ENCODE assay signal across 27 cellular contexts in the genomic region with DNA sequence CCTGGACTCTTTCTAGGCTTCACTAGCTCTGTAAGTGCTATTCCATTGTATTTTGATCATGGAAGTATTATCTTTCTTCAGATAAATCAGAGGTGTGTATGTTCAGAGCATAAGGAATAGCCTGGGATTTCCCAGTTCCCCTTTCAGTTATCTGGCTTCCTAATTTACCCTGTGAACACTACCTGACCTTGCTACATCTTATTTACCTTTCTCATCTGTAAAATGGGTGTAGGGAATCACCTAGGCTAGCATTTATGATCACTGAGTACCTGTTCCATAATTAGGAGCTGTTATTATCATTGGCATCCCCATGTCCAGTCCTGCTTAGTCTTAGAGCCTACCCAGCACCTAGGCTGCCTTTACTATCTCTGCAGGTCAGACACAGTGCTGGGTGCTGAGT.
DNase-seq lines count a peak whose midpoint lies in the region; ATAC-seq and TF ChIP-seq lines count a peak whose summit lies in the region.
"Had no signal": no experiment of that assay in that cellular context is flagged by ENCODE, and none has a peak within 500 bp of the region (broad histone marks: within the 10 kb centered on the region; RNA-seq: fewer than 3 reads in every experiment).

No MANE protein-coding gene starts in this region.

- H2BK12ac ChIP-seq in H9 (ENCODE audit: insufficient read length, low read depth, low read length) = no peak overlapping the region

- no peak overlapping the region for H2AK5ac ChIP-seq in H9 (ENCODE audit: insufficient read length, low read length)

- no peak overlapping the region for H3T11ph ChIP-seq in H9 (ENCODE audit: low read length)

- no peak overlapping the region for H4K8ac ChIP-seq in H9 (replicated peaks; ENCODE audit: insufficient read length, low read depth, low read length)

- H3K4me1 ChIP-seq in right cardiac atrium (ENCODE audit: control insufficient read depth, insufficient read depth, low read length) (peaks cover 11% of the 10 kb centered on the region), left lung (peaks cover 0 to 5% of the 10 kb centered on the region in 2 donors), spleen (peaks cover 0 to 8% (median 4%) of the 10 kb centered on the region in 6 donors), H9 (ENCODE audit: insufficient read depth, low read length) (peaks cover 5% of the 10 kb centered on the region; the same call in 1 of the 2 replicates), OCI-LY7 (ENCODE audit: insufficient read depth, low read length, poor library complexity, severe bottlenecking) (no peaks in the 10 kb centered on the region)

- BruUV-seq in OCI-LY7 (replicated peaks; lab: Mats Ljungman, UMichigan) = no TSS peak

- no peak overlapping the region for H3K9ac ChIP-seq in H9 (ENCODE audit: extremely low read depth, insufficient read length, low read length)

- no peaks in the 10 kb centered on the region for H3K36me3 Mint-ChIP-seq in H9 (ENCODE audit: insufficient read depth in 1 of 3, low read depth in 3 of 3)
- H3K36me3 Mint-ChIP-seq in activated CD4-positive, alpha-beta memory T cell treated with anti-CD3 and anti-CD28 coated beads, Interleukin-2, amount 10 ng/mL, durations not matched to agents 7 days and 5 days (ENCODE audit: low read depth) = no peaks in the 10 kb centered on the region
- H3K36me3 Mint-ChIP-seq: activated naive CD4-positive, alpha-beta T cell treated with anti-CD3 and anti-CD28 coated beads, Interleukin-2, amount 10 ng/mL, durations not matched to agents 7 days and 5 days; mesothelial cell of epicardium; natural killer cell; stimulated activated effector memory CD8-positive, alpha-beta T cell treated with anti-CD3 and anti-CD28 coated beads, Interleukin-12 subunit alpha, Interleukin-12 subunit beta, amount 100 ng/mL, for 72 hours had no signal

- no peak overlapping the region for H4K5ac ChIP-seq in H9 (ENCODE audit: insufficient read length, low read depth, low read length)

- H2BK120ac ChIP-seq in H9 (ENCODE audit: low read depth, low read length, poor library complexity, severe bottlenecking) = no peak overlapping the region

- ATAC-seq in right cardiac atrium (peak in 1 of 2 donors; percentile 19), Right ventricle myocardium inferior (no peak), left lung (no peak)
- ATAC-seq: activated CD4-positive, alpha-beta T cell treated with anti-CD3 and anti-CD28 coated beads for 36 hours; natural killer cell; Panc1; stimulated activated effector memory CD8-positive, alpha-beta T cell treated with anti-CD3 and anti-CD28 coated beads, Interleukin-12 subunit alpha, Interleukin-12 subunit beta, amount 100 ng/mL, for 72 hours had no signal

- H3K36me3 ChIP-seq in left lung = no peaks in the 10 kb centered on the region
- H3K36me3 ChIP-seq in spleen = no peaks in the 10 kb centered on the region
- no peaks in the 10 kb centered on the region for H3K36me3 ChIP-seq in OCI-LY7 (ENCODE audit: insufficient read depth, low read length)
- H3K36me3 ChIP-seq: SJSA1 had no signal

- no peak overlapping the region for H3K23ac ChIP-seq in H9 (ENCODE audit: insufficient read length, low read depth, low read length)

- H3K4me2 ChIP-seq in H9 (ENCODE audit: insufficient read depth, insufficient read length, low read length) = no peak overlapping the region
- H3K4me2 ChIP-seq in OCI-LY7 (ENCODE audit: low read length) = no peak overlapping the region
- H3K4me2 ChIP-seq: GM23338 had no signal

- H2BK5ac ChIP-seq in H9 (ENCODE audit: insufficient read length, low read length) = no peak overlapping the region

- H3K79me2 ChIP-seq in H9 (ENCODE audit: insufficient read depth, low read length) = no peaks in the 10 kb centered on the region
- no peaks in the 10 kb centered on the region for H3K79me2 ChIP-seq in OCI-LY7 (ENCODE audit: insufficient read depth, low read depth, low read length)

- no peak overlapping the region for H3K4ac ChIP-seq in H9 (ENCODE audit: low read depth, low read length)

- CTCF ChIA-PET in OCI-LY7 (lab: Charles Lee; ENCODE audit: unreplicated experiment) = no interaction called here
- CTCF ChIA-PET in activated CD4-positive, alpha-beta memory T cell treated with anti-CD3 and anti-CD28 coated beads, Interleukin-2, amount 10 ng/mL, durations not matched to agents 7 days and 5 days (lab: Charles Lee) = no interaction called here

- no peaks in the 10 kb centered on the region for H4K20me1 ChIP-seq in H9 (ENCODE audit: control insufficient read depth, insufficient read depth, insufficient read length)
- H4K20me1 ChIP-seq in OCI-LY7 (ENCODE audit: insufficient read depth, low read length) = no peaks in the 10 kb centered on the region

- no peaks in the 10 kb centered on the region for H3K9me2 ChIP-seq in OCI-LY7 (ENCODE audit: insufficient read depth, low read length)

- H3K79me1 ChIP-seq in H9 (ENCODE audit: insufficient read depth, low read depth, low read length, poor library complexity, severe bottlenecking) = no peaks in the 10 kb centered on the region

- H2BK15ac ChIP-seq in H9 (ENCODE audit: low read depth, low read length) = no peak overlapping the region

- peak overlapping the region; percentile 50 for H3K27ac ChIP-seq in right cardiac atrium (ENCODE audit: low read length)
- H3K27ac ChIP-seq in left lung = peak overlapping the region; percentile 49 to 60
- peak overlapping the region in 6 of 8 donors; percentile 19 to 62 (median 56) for H3K27ac ChIP-seq in spleen
- H3K27ac ChIP-seq in H9 (ENCODE audit: insufficient read length, low read depth, low read length) = no peak overlapping the region
- no peak overlapping the region for H3K27ac ChIP-seq in OCI-LY7 (ENCODE audit: low read depth, low read length, poor library complexity, severe bottlenecking)
- H3K27ac ChIP-seq: SJSA1, testis had no signal

- TF ChIP-seq POLR2A in spleen (IDR thresholded peaks at IDR 0.05) = no peak

- no peak overlapping the region for H3K14ac ChIP-seq in H9 (ENCODE audit: insufficient read depth, low read length)

- H3K27me3 Mint-ChIP-seq in H9 (ENCODE audit: low read depth) = peaks cover 6% of the 10 kb centered on the region
- no peaks in the 10 kb centered on the region for H3K27me3 Mint-ChIP-seq in activated CD4-positive, alpha-beta memory T cell treated with anti-CD3 and anti-CD28 coated beads, Interleukin-2, amount 10 ng/mL, durations not matched to agents 7 days and 5 days
- H3K27me3 Mint-ChIP-seq: activated naive CD4-positive, alpha-beta T cell treated with anti-CD3 and anti-CD28 coated beads, Interleukin-2, amount 10 ng/mL, durations not matched to agents 7 days and 5 days had no signal

- no peak overlapping the region for H3K18ac ChIP-seq in H9 (ENCODE audit: insufficient read length, low read depth, low read length)

- DNase-seq in right cardiac atrium (no peak), Right ventricle myocardium inferior (ENCODE audit: missing footprints) (no peak), left lung (no peak), spleen (no peak), H9 (no peak), DMS53 treated with DMSO at 0.1 percent for 48 hours (lab: John Stamatoyannopoulos, UW; ENCODE audit: unreplicated experiment) (no peak), OCI-LY7 (ENCODE audit: low spot score) (no peak)
- DNase-seq in activated CD4-positive, alpha-beta memory T cell treated with anti-CD3 and anti-CD28 coated beads, Interleukin-2, amount 10 ng/mL, durations not matched to agents 7 days and 5 days = no peak
- DNase-seq: activated CD4-positive, alpha-beta T cell treated with anti-CD3 and anti-CD28 coated beads for 36 hours; activated naive CD4-positive, alpha-beta T cell treated with anti-CD3 and anti-CD28 coated beads, Interleukin-2, amount 10 ng/mL, durations not matched to agents 7 days and 5 days; anterior cingulate cortex; COR-L47; kidney glomerular epithelial cell; natural killer cell; NCI-H1105 treated with DMSO at 0.1 percent for 48 hours; NCI-H2081 treated with DMSO at 0.1 percent for 48 hours; NCI-H446 treated with DMSO at 0.1 percent for 48 hours; posterior cingulate gyrus; stimulated activated CD4-positive, alpha-beta T cell treated with anti-CD3 and anti-CD28 coated beads, Interleukin-2, amount 100 ng/mL, for 24 hours had no signal

- H3K4me3 Mint-ChIP-seq in H9 = no peak overlapping the region
- H3K4me3 Mint-ChIP-seq in activated CD4-positive, alpha-beta memory T cell treated with anti-CD3 and anti-CD28 coated beads, Interleukin-2, amount 10 ng/mL, durations not matched to agents 7 days and 5 days = no peak overlapping the region
- H3K4me3 Mint-ChIP-seq: activated CD4-positive, alpha-beta T cell treated with anti-CD3 and anti-CD28 coated beads for 36 hours; activated naive CD4-positive, alpha-beta T cell treated with anti-CD3 and anti-CD28 coated beads, Interleukin-2, amount 10 ng/mL, durations not matched to agents 7 days and 5 days; central memory CD8-positive, alpha-beta T cell; GM23338; mesothelial cell of epicardium; natural killer cell; stimulated activated effector memory CD8-positive, alpha-beta T cell treated with anti-CD3 and anti-CD28 coated beads, Interleukin-12 subunit alpha, Interleukin-12 subunit beta, amount 100 ng/mL, for 72 hours had no signal

- no peak overlapping the region for H2AFZ ChIP-seq in H9 (ENCODE audit: low read length)
- H2AFZ ChIP-seq in OCI-LY7 (ENCODE audit: low read length) = no peak overlapping the region

- no peak overlapping the region for H3K27ac Mint-ChIP-seq in H9
- H3K27ac Mint-ChIP-seq in activated CD4-positive, alpha-beta memory T cell treated with anti-CD3 and anti-CD28 coated beads, Interleukin-2, amount 10 ng/mL, durations not matched to agents 7 days and 5 days = no peak overlapping the region
- H3K27ac Mint-ChIP-seq: activated CD4-positive, alpha-beta T cell treated with anti-CD3 and anti-CD28 coated beads for 36 hours; activated naive CD4-positive, alpha-beta T cell treated with anti-CD3 and anti-CD28 coated beads, Interleukin-2, amount 10 ng/mL, durations not matched to agents 7 days and 5 days; GM23338; natural killer cell; stimulated activated effector memory CD8-positive, alpha-beta T cell treated with anti-CD3 and anti-CD28 coated beads, Interleukin-12 subunit alpha, Interleukin-12 subunit beta, amount 100 ng/mL, for 72 hours had no signal

- H3K23me2 ChIP-seq in H9 (ENCODE audit: insufficient read length, low read depth, low read length, poor library complexity, severe bottlenecking) = no peaks in the 10 kb centered on the region

- H3K4me3 ChIP-seq in right cardiac atrium (ENCODE audit: low read length) (no peak overlapping the region), left lung (no peak overlapping the region), spleen (no peak overlapping the region), OCI-LY7 (ENCODE audit: low read depth, low read length, poor library complexity, severe bottlenecking) (no peak overlapping the region)
- H3K4me3 ChIP-seq: GM23338, SJSA1, skin epidermis, testis had no signal

- H3K56ac ChIP-seq in H9 (ENCODE audit: insufficient read length, low read depth, low read length) = no peak overlapping the region

- intact Hi-C loops in right cardiac atrium (cut with DNase I) (loop anchor here in 1 of 4 donors (10.0 kb wide), 1 partner anchor 104 kb away; no protein-coding TSS in a partner anchor), Right ventricle myocardium inferior (cut with DNase I) (no loop called here), left lung (cut with DNase I) (no loop called here), spleen (cut with DNase I; ENCODE audit: low total_unique reads) (no loop called here), OCI-LY7 (cut with micrococcal nuclease; ENCODE audit: unreplicated experiment) (no loop called here)

- no peaks in the 10 kb centered on the region for H3K9me3 Mint-ChIP-seq in H9
- no peaks in the 10 kb centered on the region for H3K9me3 Mint-ChIP-seq in activated CD4-positive, alpha-beta memory T cell treated with anti-CD3 and anti-CD28 coated beads, Interleukin-2, amount 10 ng/mL, durations not matched to agents 7 days and 5 days
- H3K9me3 Mint-ChIP-seq: activated naive CD4-positive, alpha-beta T cell treated with anti-CD3 and anti-CD28 coated beads, Interleukin-2, amount 10 ng/mL, durations not matched to agents 7 days and 5 days; central memory CD8-positive, alpha-beta T cell; GM23338; mesothelial cell of epicardium; natural killer cell had no signal

- H3K9me3 ChIP-seq in right cardiac atrium (ENCODE audit: control insufficient read depth, low read length) = no peaks in the 10 kb centered on the region
- no peaks in the 10 kb centered on the region for H3K9me3 ChIP-seq in left lung
- H3K9me3 ChIP-seq in spleen = no peaks in the 10 kb centered on the region
- no peaks in the 10 kb centered on the region for H3K9me3 ChIP-seq in H9 (ENCODE audit: control insufficient read depth, low read depth, low read length)
- H3K9me3 ChIP-seq in OCI-LY7 (ENCODE audit: low read length) = no peaks in the 10 kb centered on the region
- H3K9me3 ChIP-seq: SJSA1, testis had no signal

- TF ChIP-seq CTCF in left lung (IDR thresholded peaks at IDR 0.05) = no peak
- TF ChIP-seq CTCF in spleen (IDR thresholded peaks at IDR 0.05 in 8 of 11, conservative IDR thresholded peaks at IDR 0.05 in 3 of 11) = no peak
- TF ChIP-seq CTCF in H9 (conservative IDR thresholded peaks at IDR 0.05) = no peak
- no peak for TF ChIP-seq CTCF in OCI-LY7 (conservative IDR thresholded peaks at IDR 0.05; ENCODE audit: low read length)

- H3K27me3 ChIP-seq in right cardiac atrium (ENCODE audit: control insufficient read depth, insufficient read depth) (no peaks in the 10 kb centered on the region), left lung (no peaks in the 10 kb centered on the region), spleen (replicated peaks in 1 of 7) (no peaks in the 10 kb centered on the region), H9 (ENCODE audit: insufficient read depth, low read length) (no peaks in the 10 kb centered on the region)
- H3K27me3 ChIP-seq: SJSA1, testis had no signal

- POLR2A ChIA-PET in OCI-LY7 (lab: Charles Lee) = interaction anchor here (0.7 kb wide), 1 partner anchor 39 kb away, joined by 3 read pairs; no protein-coding TSS in a partner anchor
- POLR2A ChIA-PET in activated CD4-positive, alpha-beta memory T cell treated with anti-CD3 and anti-CD28 coated beads, Interleukin-2, amount 10 ng/mL, durations not matched to agents 7 days and 5 days (lab: Charles Lee) = no interaction called here

- H2BK20ac ChIP-seq in H9 (ENCODE audit: low read depth, low read length, poor library complexity, severe bottlenecking) = no peak overlapping the region

- no peak overlapping the region for H4K91ac ChIP-seq in H9 (ENCODE audit: insufficient read length, low read depth, low read length)

- peaks cover 49 to 60% of the 10 kb centered on the region in 2 experiments for H3K4me1 Mint-ChIP-seq in H9
- no peaks in the 10 kb centered on the region for H3K4me1 Mint-ChIP-seq in activated CD4-positive, alpha-beta memory T cell treated with anti-CD3 and anti-CD28 coated beads, Interleukin-2, amount 10 ng/mL, durations not matched to agents 7 days and 5 days
- H3K4me1 Mint-ChIP-seq: activated CD4-positive, alpha-beta T cell treated with anti-CD3 and anti-CD28 coated beads for 36 hours; activated naive CD4-positive, alpha-beta T cell treated with anti-CD3 and anti-CD28 coated beads, Interleukin-2, amount 10 ng/mL, durations not matched to agents 7 days and 5 days; central memory CD8-positive, alpha-beta T cell; natural killer cell; stimulated activated effector memory CD8-positive, alpha-beta T cell treated with anti-CD3 and anti-CD28 coated beads, Interleukin-12 subunit alpha, Interleukin-12 subunit beta, amount 100 ng/mL, for 72 hours had no signal

Comparison
In these comparisons a context has a peak if more than half of its experiments do, and no peak if none do; other contexts are left out.
1. H3K27ac ChIP-seq: peak in right cardiac atrium (single experiment), left lung (2 of 2) and spleen (6 of 8); none in H9 (single experiment) and OCI-LY7 (single experiment).